In genomic region chr13:107870400-107870799, GRCh38 we compare ENCODE assay signal across 28 cellular contexts.
"Had no signal": no experiment of that assay in that cellular context is flagged by ENCODE, and none has a peak within 500 bp of the region (broad histone marks: within the 10 kb centered on the region; RNA-seq: fewer than 3 reads in every experiment).

No MANE protein-coding gene starts in this region.

- H3K9me3 ChIP-seq: left lung, lower lobe of right lung, neutrophil, psoas muscle, right atrium auricular region, right lobe of liver, suprapubic skin, thoracic aorta, tibial artery, uterus had no signal

- H3K36me3 ChIP-seq: left lung, lower lobe of right lung, neural progenitor cell, neutrophil, right atrium auricular region, right lobe of liver, suprapubic skin, thoracic aorta, tibial artery, uterus had no signal

- H3K79me2 ChIP-seq: parathyroid adenoma had no signal

- H3K4me1 Mint-ChIP-seq: immature natural killer cell had no signal

- H3K9ac ChIP-seq: neural progenitor cell, parathyroid adenoma had no signal

- H3K27ac Mint-ChIP-seq: immature natural killer cell; naive thymus-derived CD8-positive, alpha-beta T cell; nephron; neural progenitor cell; stimulated activated naive CD8-positive, alpha-beta T cell treated with anti-CD3 and anti-CD28 coated beads, Interleukin-15, Interleukin-2, amounts not matched to agents 100 ng/mL and 50 ng/mL, for 24 hours had no signal

- H2AFZ ChIP-seq: neural progenitor cell, parathyroid adenoma had no signal

- H3K4me3 ChIP-seq: left lung, lower lobe of right lung, neural progenitor cell, psoas muscle, right atrium auricular region, right lobe of liver, smooth muscle cell, suprapubic skin, thoracic aorta, tibial artery, uterus had no signal

- H3K9me3 Mint-ChIP-seq: nephron; neural progenitor cell; stimulated activated naive CD8-positive, alpha-beta T cell treated with anti-CD3 and anti-CD28 coated beads, Interleukin-15, Interleukin-2, amounts not matched to agents 100 ng/mL and 50 ng/mL, for 24 hours had no signal

- FAIRE-seq: islet of Langerhans, kidney had no signal

- H3K36me3 Mint-ChIP-seq: neural progenitor cell had no signal

- ATAC-seq: left colon; left lung; lower lobe of right lung; naive thymus-derived CD8-positive, alpha-beta T cell; psoas muscle; right lobe of liver had no signal

- H3K4me2 ChIP-seq: neural progenitor cell, smooth muscle cell had no signal

- H3K4me3 Mint-ChIP-seq: immature natural killer cell; naive thymus-derived CD8-positive, alpha-beta T cell; nephron; neural progenitor cell; stimulated activated naive CD8-positive, alpha-beta T cell treated with anti-CD3 and anti-CD28 coated beads, Interleukin-15, Interleukin-2, amounts not matched to agents 100 ng/mL and 50 ng/mL, for 24 hours had no signal

- H3K4me1 ChIP-seq: parathyroid adenoma, psoas muscle had no signal

- H3K27ac ChIP-seq: left lung, lower lobe of right lung, neural progenitor cell, neutrophil, parathyroid adenoma, psoas muscle, right atrium auricular region, right lobe of liver, suprapubic skin, thoracic aorta, tibial artery, uterus had no signal

- DNase-seq: hypothalamus; immature natural killer cell; kidney; left colon; left lung; lower lobe of right lung; mammary epithelial cell; mesenchymal stem cell; naive thymus-derived CD8-positive, alpha-beta T cell; occipital lobe; psoas muscle; right lobe of liver; stimulated activated CD4-positive, alpha-beta T cell treated with anti-CD3 and anti-CD28 coated beads, Interleukin-1b, Interleukin-23, amount 100 ng/mL, for 48 hours; stimulated activated CD4-positive, alpha-beta T cell treated with anti-CD3 and anti-CD28 coated beads, Interleukin-2, amount 100 ng/mL, for 48 hours; stimulated activated naive CD4-positive, alpha-beta T cell; tibial artery; trophoblast cell; uterus had no signal
